ENCODE assay signal across 17 cellular contexts in genomic region chr14:69955855-69956567, GRCh38.
"Had no signal": no experiment of that assay in that cellular context is flagged by ENCODE, and none has a peak within 500 bp of the region (broad histone marks: within the 10 kb centered on the region; RNA-seq: fewer than 3 reads in every experiment).

No MANE protein-coding gene starts in this region.

- H3K36me3 ChIP-seq: prostate gland, spleen, tibial nerve, uterus had no signal

- H3K4me3 ChIP-seq: prostate gland, spleen, tibial nerve, uterus had no signal

- H3K27me3 ChIP-seq: tibial nerve, uterus had no signal

- H3K9me3 ChIP-seq: prostate gland, spleen, uterus had no signal

- ATAC-seq: activated CD4-positive, CD25-positive, alpha-beta regulatory T cell treated with anti-CD3 and anti-CD28 coated beads, Interleukin-2, amount 50 U/mL, for 24 hours; activated naive CD8-positive, alpha-beta T cell treated with anti-CD3 and anti-CD28 coated beads, Interleukin-2, amount 50 U/mL, for 24 hours; left ventricle myocardium superior; stimulated activated naive CD8-positive, alpha-beta T cell treated with anti-CD3 and anti-CD28 coated beads, Interleukin-15, Interleukin-2, amounts not matched to agents 100 U/mL and 50 U/mL, for 24 hours; T-cell had no signal

- H3K27ac ChIP-seq: prostate gland, spleen, tibial nerve, uterus, VCaP had no signal

- DNase-seq: activated CD4-positive, alpha-beta memory T cell treated with anti-CD3 and anti-CD28 coated beads, Interleukin-2, amount 10 ng/mL, durations not matched to agents 7 days and 5 days; activated CD4-positive, alpha-beta T cell treated with anti-CD3 and anti-CD28 coated beads, Interleukin-2, amount 10 ng/mL, durations not matched to agents 24 days and 14 days; activated effector memory CD4-positive, alpha-beta T cell treated with anti-CD3 and anti-CD28 coated beads, Interleukin-2, amount 50 U/mL, for 16 hours; activated naive CD4-positive, alpha-beta T cell treated with anti-CD3 and anti-CD28 coated beads, Interleukin-2, amount 50 U/mL, for 16 hours; activated naive CD8-positive, alpha-beta T cell treated with anti-CD3 and anti-CD28 coated beads, Interleukin-2, amount 50 U/mL, for 24 hours; effector CD4-positive, alpha-beta T cell; foreskin melanocyte; left ventricle myocardium superior; spleen; stimulated activated CD4-positive, alpha-beta T cell treated with anti-CD3 and anti-CD28 coated beads, Interleukin-4, amount 100 ng/mL, for 4 hours; stimulated activated naive CD8-positive, alpha-beta T cell treated with anti-CD3 and anti-CD28 coated beads, Interleukin-15, Interleukin-2, amounts not matched to agents 100 U/mL and 50 U/mL, for 24 hours; T-cell; uterus had no signal

- H3K4me1 ChIP-seq: prostate gland, spleen, tibial nerve, uterus had no signal
